16 cellular contexts compared by ENCODE assay signal in genomic region chr4:41028392-41029076, GRCh38.
DNase-seq lines count a peak whose midpoint lies in the region; ATAC-seq and TF ChIP-seq lines count a peak whose summit lies in the region.
"Had no signal": no experiment of that assay in that cellular context is flagged by ENCODE, and none has a peak within 500 bp of the region (broad histone marks: within the 10 kb centered on the region; RNA-seq: fewer than 3 reads in every experiment).

No MANE protein-coding gene starts in this region.

- peaks cover 5 to 15% (median 7%) of the 10 kb centered on the region in 3 donors for H3K4me1 ChIP-seq in skeletal muscle tissue (ENCODE audit: control insufficient read depth in 3 of 3, insufficient read depth in 3 of 3, low read length in 3 of 3)

- H3K36me3 ChIP-seq in skeletal muscle tissue (ENCODE audit: control insufficient read depth in 3 of 3, insufficient read depth in 3 of 3, low read length in 3 of 3): no peaks in the 10 kb centered on the region

- peak overlapping the region; percentile 59 for H3K27ac ChIP-seq in skeletal muscle tissue (ENCODE audit: low read depth, low read length)
- H3K27ac ChIP-seq: epithelial cell of prostate had no signal

- peaks cover 0 to 3% (median 3%) of the 10 kb centered on the region in 3 donors for H3K9me3 ChIP-seq in skeletal muscle tissue (ENCODE audit: control insufficient read depth in 3 of 3, low read length in 3 of 3)

- H3K4me3 ChIP-seq in fibroblast of mammary gland (ENCODE audit: control insufficient read depth, low read depth, low read length): no peak overlapping the region
- peak overlapping the region in 1 of 3 donors; percentile 1 for H3K4me3 ChIP-seq in skeletal muscle tissue (ENCODE audit: low read length in 3 of 3)

- no peak for TF ChIP-seq CTCF in fibroblast of mammary gland (conservative IDR thresholded peaks at IDR 0.05; ENCODE audit: control insufficient read depth, insufficient read depth, low read depth, low read length)

- no peak overlapping the region for H3K9ac ChIP-seq in skeletal muscle tissue (ENCODE audit: low read depth in 1 of 3, low read length in 3 of 3)

- peak; percentile 24 for DNase-seq in GM04504 (ENCODE audit: low read depth)
- peak; percentile 57 for DNase-seq in LHCN-M2 (ENCODE audit: low read depth)
- peak; percentile 69 for DNase-seq in fibroblast of mammary gland (ENCODE audit: low read depth)
- DNase-seq in DMS53 (lab: John Stamatoyannopoulos, UW): no peak
- DNase-seq in NCI-H774 (lab: John Stamatoyannopoulos, UW): no peak
- no peak for DNase-seq in SW480 (ENCODE audit: low spot score)
- DNase-seq: activated CD4-positive, alpha-beta memory T cell treated with anti-CD3 and anti-CD28 coated beads, Interleukin-2, amount 10 ng/mL, durations not matched to agents 7 days and 5 days; activated gamma-delta T cell; central memory CD4-positive, alpha-beta T cell; NCI-H1417 treated with DMSO at 0.1 percent for 48 hours; NCI-H748 treated with DMSO at 0.1 percent for 48 hours; stimulated activated CD4-positive, alpha-beta T cell treated with anti-CD3 and anti-CD28 coated beads, Interleukin-4, amount 100 ng/mL, for 1 hour; stimulated activated naive B cell treated with anti-CD40 and anti-IgM and Interleukin-4, amounts not matched to agents 10 μg/mL and 1 μg/mL and 100 μg/mL, for 72 hours had no signal

- no peak for ATAC-seq in GM19397 (IDR thresholded peaks at IDR 0.05; ENCODE audit: unreplicated experiment)
- ATAC-seq: stimulated activated naive B cell treated with anti-CD40 and anti-IgM and Interleukin-4, amounts not matched to agents 10 μg/mL and 1 μg/mL and 100 μg/mL, for 72 hours had no signal

- no peaks in the 10 kb centered on the region for H3K27me3 ChIP-seq in skeletal muscle tissue (ENCODE audit: control insufficient read depth in 3 of 3, insufficient read depth in 3 of 3, low read length in 3 of 3)

Comparison
In these comparisons a context has a peak if more than half of its experiments do, and no peak if none do; other contexts are left out.
1. DNase-seq: peak in GM04504 (single experiment), LHCN-M2 (single experiment) and fibroblast of mammary gland (single experiment); none in DMS53 (single experiment), NCI-H774 (single experiment) and SW480 (single experiment).